Comparison of ENCODE assay signal across 30 cellular contexts in genomic region chr2:16184945-16185660, GRCh38.
"Had no signal": no experiment of that assay in that cellular context is flagged by ENCODE, and none has a peak within 500 bp of the region (broad histone marks: within the 10 kb centered on the region; RNA-seq: fewer than 3 reads in every experiment).

No MANE protein-coding gene starts in this region.

- H3K27ac ChIP-seq: breast epithelium, esophagus muscularis mucosa, foreskin keratinocyte, heart left ventricle, left lung, lower lobe of right lung, neutrophil, right lobe of liver, tibial nerve, VCaP had no signal

- H3K27me3 Mint-ChIP-seq: activated CD4-positive, alpha-beta memory T cell treated with anti-CD3 and anti-CD28 coated beads for 36 hours; activated CD4-positive, alpha-beta T cell treated with anti-CD3 and anti-CD28 coated beads, Interleukin-2, amount 10 ng/mL, durations not matched to agents 24 days and 14 days; activated naive CD8-positive, alpha-beta T cell treated with anti-CD3 and anti-CD28 coated beads, Interleukin-2, amount 50 U/mL, for 24 hours had no signal

- H3K36me3 Mint-ChIP-seq: activated CD4-positive, alpha-beta memory T cell treated with anti-CD3 and anti-CD28 coated beads for 36 hours; activated naive CD4-positive, alpha-beta T cell treated with anti-CD3 and anti-CD28 coated beads, Interleukin-2, amount 10 ng/mL, durations not matched to agents 7 days and 5 days; natural killer cell treated with Interleukin-12 subunit alpha and Interleukin-12 subunit beta and Interleukin-15 and Interleukin-18, amount 100 ng/mL, for 72 hours had no signal

- H3K4me1 Mint-ChIP-seq: activated CD4-positive, alpha-beta T cell treated with anti-CD3 and anti-CD28 coated beads, Interleukin-2, amount 10 ng/mL, durations not matched to agents 24 days and 14 days; activated naive CD4-positive, alpha-beta T cell treated with anti-CD3 and anti-CD28 coated beads, Interleukin-2, amount 10 ng/mL, durations not matched to agents 7 days and 5 days; activated naive CD8-positive, alpha-beta T cell treated with anti-CD3 and anti-CD28 coated beads, Interleukin-2, amount 50 U/mL, for 24 hours had no signal

- ATAC-seq: activated CD4-positive, CD25-positive, alpha-beta regulatory T cell treated with anti-CD3 and anti-CD28 coated beads, Interleukin-2, amount 50 U/mL, for 24 hours; activated naive CD8-positive, alpha-beta T cell treated with anti-CD3 and anti-CD28 coated beads, Interleukin-2, amount 50 U/mL, for 24 hours; foreskin keratinocyte; heart left ventricle; left lung; lower lobe of right lung; mucosa of descending colon; natural killer cell treated with Interleukin-12 subunit alpha and Interleukin-12 subunit beta and Interleukin-15 and Interleukin-18, amount 100 ng/mL, for 72 hours; right lobe of liver had no signal

- H3K4me1 ChIP-seq: breast epithelium, foreskin keratinocyte, left lung, lower lobe of right lung, right lobe of liver, tibial nerve had no signal

- H3K4me3 ChIP-seq: breast epithelium, esophagus muscularis mucosa, heart left ventricle, left lung, lower lobe of right lung, mucosa of descending colon, right lobe of liver, tibial nerve had no signal

- FAIRE-seq: islet of Langerhans, TTC549 had no signal

- H3K36me3 ChIP-seq: breast epithelium, esophagus muscularis mucosa, heart left ventricle, left lung, lower lobe of right lung, neutrophil, right lobe of liver, tibial nerve had no signal

- H3K27me3 ChIP-seq: breast epithelium, foreskin keratinocyte, left lung, neutrophil, right lobe of liver, tibial nerve had no signal

- H3K9me3 ChIP-seq: breast epithelium, esophagus muscularis mucosa, heart left ventricle, left lung, lower lobe of right lung, mucosa of descending colon, neutrophil, right lobe of liver, tibial nerve had no signal

- H3K9me3 Mint-ChIP-seq: activated CD4-positive, alpha-beta memory T cell treated with anti-CD3 and anti-CD28 coated beads for 36 hours; activated CD4-positive, alpha-beta T cell treated with anti-CD3 and anti-CD28 coated beads, Interleukin-2, amount 10 ng/mL, durations not matched to agents 24 days and 14 days; activated naive CD4-positive, alpha-beta T cell treated with anti-CD3 and anti-CD28 coated beads, Interleukin-2, amount 10 ng/mL, durations not matched to agents 7 days and 5 days; activated naive CD8-positive, alpha-beta T cell treated with anti-CD3 and anti-CD28 coated beads, Interleukin-2, amount 50 U/mL, for 24 hours; natural killer cell treated with Interleukin-12 subunit alpha and Interleukin-12 subunit beta and Interleukin-15 and Interleukin-18, amount 100 ng/mL, for 72 hours had no signal

- H3K27ac Mint-ChIP-seq: activated CD4-positive, alpha-beta memory T cell treated with anti-CD3 and anti-CD28 coated beads for 36 hours; activated CD4-positive, alpha-beta T cell treated with anti-CD3 and anti-CD28 coated beads, Interleukin-2, amount 10 ng/mL, durations not matched to agents 24 days and 14 days; activated naive CD4-positive, alpha-beta T cell treated with anti-CD3 and anti-CD28 coated beads, Interleukin-2, amount 10 ng/mL, durations not matched to agents 7 days and 5 days; activated naive CD8-positive, alpha-beta T cell treated with anti-CD3 and anti-CD28 coated beads, Interleukin-2, amount 50 U/mL, for 24 hours; natural killer cell treated with Interleukin-12 subunit alpha and Interleukin-12 subunit beta and Interleukin-15 and Interleukin-18, amount 100 ng/mL, for 72 hours; progenitor cell of endocrine pancreas had no signal

- DNase-seq: activated CD4-positive, alpha-beta memory T cell treated with anti-CD3 and anti-CD28 coated beads for 36 hours; activated CD4-positive, alpha-beta T cell treated with anti-CD3 and anti-CD28 coated beads, Interleukin-2, amount 10 ng/mL, durations not matched to agents 24 days and 14 days; activated CD8-positive, alpha-beta memory T cell treated with anti-CD3 and anti-CD28 coated beads, Interleukin-2, amount 50 U/mL, for 4 hours; activated gamma-delta T cell; activated naive CD4-positive, alpha-beta T cell treated with anti-CD3 and anti-CD28 coated beads, Interleukin-2, amount 10 ng/mL, durations not matched to agents 7 days and 5 days; activated naive CD8-positive, alpha-beta T cell treated with anti-CD3 and anti-CD28 coated beads, Interleukin-2, amount 50 U/mL, for 24 hours; activated T-cell treated with anti-CD3 and anti-CD28 coated beads, Interleukin-2, amount 50 U/mL, for 1 hour; amygdala; central memory CD4-positive, alpha-beta T cell; foreskin keratinocyte; heart left ventricle; hypothalamus; left lung; lower lobe of right lung; mesenchymal stem cell; mucosa of descending colon; right lobe of liver; stimulated activated CD4-positive, alpha-beta T cell treated with anti-CD3 and anti-CD28 coated beads, Interleukin-2, amount 100 ng/mL, for 48 hours; stimulated activated naive CD4-positive, alpha-beta T cell treated with Interleukin-2 at 50 U/mL for 16 hours; T-helper 9 cell had no signal

- H3K4me3 Mint-ChIP-seq: activated CD4-positive, alpha-beta memory T cell treated with anti-CD3 and anti-CD28 coated beads for 36 hours; activated CD4-positive, alpha-beta T cell treated with anti-CD3 and anti-CD28 coated beads, Interleukin-2, amount 10 ng/mL, durations not matched to agents 24 days and 14 days; activated naive CD4-positive, alpha-beta T cell treated with anti-CD3 and anti-CD28 coated beads, Interleukin-2, amount 10 ng/mL, durations not matched to agents 7 days and 5 days; activated naive CD8-positive, alpha-beta T cell treated with anti-CD3 and anti-CD28 coated beads, Interleukin-2, amount 50 U/mL, for 24 hours; natural killer cell treated with Interleukin-12 subunit alpha and Interleukin-12 subunit beta and Interleukin-15 and Interleukin-18, amount 100 ng/mL, for 72 hours had no signal
